In genomic region chr10:97887399-97887798, GRCh38 we compare ENCODE assay signal across 1 cellular context.
TF ChIP-seq lines count a peak whose summit lies in the region.

No MANE protein-coding gene starts in this region.

TF ChIP-seq in K562, 482 proteins besides CTCF, POLR2A, EP300 and RAD21 (continued from another document):
- TF ChIP-seq ZNF280B (CRISPR knock-in tag; IDR thresholded peaks at IDR 0.05) (no peak), TFAP4 (CRISPR knock-in tag; IDR thresholded peaks at IDR 0.05; ENCODE audit: borderline replicate concordance) (peak; percentile 54; the same call in 1 of the 2 replicates), ZBTB43 (CRISPR knock-in tag; IDR thresholded peaks at IDR 0.05) (no peak), ESRRA (IDR thresholded peaks at IDR 0.05; ENCODE audit: borderline replicate concordance, low read depth) (no peak), RCOR1 (IDR thresholded peaks at IDR 0.05; ENCODE audit: borderline replicate concordance in 1 of 2, low read depth in 2 of 2, low read length in 2 of 2) (peak in 1 of 2 experiments; percentile 54; a peak in 1 of 4 replicates), ZNF583 (CRISPR knock-in tag; IDR thresholded peaks at IDR 0.05) (no peak), ZNF561 (CRISPR knock-in tag; conservative IDR thresholded peaks at IDR 0.05) (no peak), HSF4 (CRISPR knock-in tag; IDR thresholded peaks at IDR 0.05; ENCODE audit: borderline replicate concordance) (no peak), NFXL1 (CRISPR knock-in tag; IDR thresholded peaks at IDR 0.05) (no peak), KAT2B (IDR thresholded peaks at IDR 0.05; ENCODE audit: low read depth, low read length) (no peak), ZNF639 (CRISPR knock-in tag; conservative IDR thresholded peaks at IDR 0.05 in 1 of 2, IDR thresholded peaks at IDR 0.05 in 1 of 2) (no peak), MAZ (CRISPR knock-in tag; conservative IDR thresholded peaks at IDR 0.05 in 1 of 2, IDR thresholded peaks at IDR 0.05 in 1 of 2) (no peak), ZNF253 (CRISPR knock-in tag; conservative IDR thresholded peaks at IDR 0.05) (no peak), ATF7 (IDR thresholded peaks at IDR 0.05) (no peak), SMARCA4 (IDR thresholded peaks at IDR 0.05) (peak; percentile 56), NR3C1 (CRISPR knock-in tag; IDR thresholded peaks at IDR 0.05) (no peak), BCOR (IDR thresholded peaks at IDR 0.05) (peak; percentile 75), POLR3G (IDR thresholded peaks at IDR 0.05; ENCODE audit: extremely low read depth, insufficient read length, insufficient replicate concordance) (no peak), EP400 (IDR thresholded peaks at IDR 0.05) (no peak), ZNF785 (CRISPR knock-in tag; IDR thresholded peaks at IDR 0.05) (no peak), RFX7 (CRISPR knock-in tag; IDR thresholded peaks at IDR 0.05) (no peak), RERE (CRISPR knock-in tag; IDR thresholded peaks at IDR 0.05; ENCODE audit: borderline replicate concordance) (no peak), DPF2 (IDR thresholded peaks at IDR 0.05) (peak; percentile 77), SOX6 (IDR thresholded peaks at IDR 0.05) (no peak), XRCC5 (IDR thresholded peaks at IDR 0.05; ENCODE audit: low read depth, low read length) (no peak), RAD51 (IDR thresholded peaks at IDR 0.05; ENCODE audit: borderline replicate concordance, low read depth) (no peak), ZC3H8 (IDR thresholded peaks at IDR 0.05) (no peak), BACH1 (tag; IDR thresholded peaks at IDR 0.05) (no peak), TCF3 (CRISPR knock-in tag; IDR thresholded peaks at IDR 0.05) (peak; percentile 82), TBL1XR1 (IDR thresholded peaks at IDR 0.05; ENCODE audit: low read length in 2 of 2) (no peak), SIRT6 (IDR thresholded peaks at IDR 0.05; ENCODE audit: low read depth, low read length) (no peak)
- TF ChIP-seq, protein P1, sequence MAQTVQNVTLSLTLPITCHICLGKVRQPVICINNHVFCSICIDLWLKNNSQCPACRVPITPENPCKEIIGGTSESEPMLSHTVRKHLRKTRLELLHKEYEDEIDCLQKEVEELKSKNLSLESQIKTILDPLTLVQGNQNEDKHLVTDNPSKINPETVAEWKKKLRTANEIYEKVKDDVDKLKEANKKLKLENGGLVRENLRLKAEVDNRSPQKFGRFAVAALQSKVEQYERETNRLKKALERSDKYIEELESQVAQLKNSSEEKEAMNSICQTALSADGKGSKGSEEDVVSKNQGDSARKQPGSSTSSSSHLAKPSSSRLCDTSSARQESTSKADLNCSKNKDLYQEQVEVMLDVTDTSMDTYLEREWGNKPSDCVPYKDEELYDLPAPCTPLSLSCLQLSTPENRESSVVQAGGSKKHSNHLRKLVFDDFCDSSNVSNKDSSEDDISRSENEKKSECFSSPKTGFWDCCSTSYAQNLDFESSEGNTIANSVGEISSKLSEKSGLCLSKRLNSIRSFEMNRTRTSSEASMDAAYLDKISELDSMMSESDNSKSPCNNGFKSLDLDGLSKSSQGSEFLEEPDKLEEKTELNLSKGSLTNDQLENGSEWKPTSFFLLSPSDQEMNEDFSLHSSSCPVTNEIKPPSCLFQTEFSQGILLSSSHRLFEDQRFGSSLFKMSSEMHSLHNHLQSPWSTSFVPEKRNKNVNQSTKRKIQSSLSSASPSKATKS (CRISPR knock-in tag; IDR thresholded peaks at IDR 0.05) = no peak
- TF ChIP-seq, protein P2, sequence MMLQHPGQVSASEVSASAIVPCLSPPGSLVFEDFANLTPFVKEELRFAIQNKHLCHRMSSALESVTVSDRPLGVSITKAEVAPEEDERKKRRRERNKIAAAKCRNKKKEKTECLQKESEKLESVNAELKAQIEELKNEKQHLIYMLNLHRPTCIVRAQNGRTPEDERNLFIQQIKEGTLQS (IDR thresholded peaks at IDR 0.05) = peak; percentile 78
- TF ChIP-seq, protein P2 (CRISPR knock-in tag; conservative IDR thresholded peaks at IDR 0.05) = no peak
